In the genomic region with DNA sequence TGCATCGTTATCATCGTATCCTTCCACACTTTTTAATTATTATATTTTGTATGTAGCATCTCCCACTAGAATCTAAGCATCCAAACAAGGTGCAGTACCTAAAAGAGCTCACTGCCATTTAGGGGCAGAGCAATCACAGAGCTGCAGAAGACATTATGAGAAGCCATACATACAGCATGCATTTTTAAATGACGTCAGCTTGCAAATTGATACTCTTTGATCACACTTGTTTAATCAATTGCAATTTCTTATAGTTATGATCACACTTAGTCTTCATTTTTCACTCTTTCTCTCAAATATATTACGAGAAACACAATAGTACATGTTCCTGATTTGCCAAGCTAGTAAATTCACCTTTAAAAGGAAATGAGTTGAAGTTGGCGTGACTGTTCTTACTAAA, we compare ENCODE assay signal across 8 cellular contexts.
"Had no signal": no experiment of that assay in that cellular context is flagged by ENCODE, and none has a peak within 500 bp of the region (broad histone marks: within the 10 kb centered on the region; RNA-seq: fewer than 3 reads in every experiment).

No MANE protein-coding gene starts in this region.

- DNase-seq: GDM1, GF-D8 had no signal

- ATAC-seq: GM12878 had no signal

- H3K4me3 ChIP-seq: GM12878 had no signal

- FAIRE-seq: G401.6, GM12878, GM12891, GM12892, GM18507, GM19239 had no signal
